ENCODE assay signal across 26 cellular contexts in genomic region chr6:112154711-112155110, GRCh38.
DNase-seq lines count a peak whose midpoint lies in the region; ATAC-seq and FAIRE-seq lines count a peak whose summit lies in the region.
"Had no signal": no experiment of that assay in that cellular context is flagged by ENCODE, and none has a peak within 500 bp of the region (broad histone marks: within the 10 kb centered on the region; RNA-seq: fewer than 3 reads in every experiment).

No MANE protein-coding gene starts in this region.

- peak overlapping the region; percentile 46 for H3K27ac Mint-ChIP-seq in activated naive CD8-positive, alpha-beta T cell
- H3K27ac Mint-ChIP-seq: endodermal cell; mesothelial cell of epicardium; natural killer cell treated with Interleukin-12 subunit alpha and Interleukin-12 subunit beta and Interleukin-15 and Interleukin-18, amount 100 ng/mL, for 72 hours; T-cell had no signal

- peaks cover 72 to 89% (median 81%) of the 10 kb centered on the region in 5 donors for H3K36me3 ChIP-seq in subcutaneous abdominal adipose tissue (ENCODE audit: control insufficient read depth in 5 of 5, insufficient read depth in 5 of 5, low read length in 5 of 5)
- H3K36me3 ChIP-seq: pancreas had no signal

- H3K9me3 ChIP-seq in subcutaneous abdominal adipose tissue (ENCODE audit: control insufficient read depth in 5 of 5, low read length in 5 of 5) = no peaks in the 10 kb centered on the region
- H3K9me3 ChIP-seq: heart left ventricle, pancreas had no signal

- peak; percentile 51 for FAIRE-seq in islet of Langerhans (lab: Jason Lieb, UNC)
- FAIRE-seq: bronchial epithelial cell, D721Med, H54, pancreas, TTC549, urothelium cell line had no signal

- H3K4me1 ChIP-seq in subcutaneous abdominal adipose tissue (ENCODE audit: control insufficient read depth in 5 of 5, insufficient read depth in 5 of 5, low read length in 5 of 5) = peaks cover 0 to 21% (median 4%) of the 10 kb centered on the region in 5 donors
- H3K4me1 ChIP-seq: pancreas had no signal

- H3K27ac ChIP-seq in subcutaneous abdominal adipose tissue (ENCODE audit: low read depth, low read length) = peak overlapping the region; percentile 64
- H3K27ac ChIP-seq: C4-2B, coronary artery, pancreas had no signal

- no peaks in the 10 kb centered on the region for H3K9me3 Mint-ChIP-seq in activated T-cell treated with anti-CD3 and anti-CD28 coated beads, Interleukin-2, amount 50 U/mL, for 4 hours
- H3K9me3 Mint-ChIP-seq in activated naive CD8-positive, alpha-beta T cell (ENCODE audit: low read depth) = no peaks in the 10 kb centered on the region
- H3K9me3 Mint-ChIP-seq: endodermal cell; mesothelial cell of epicardium; natural killer cell treated with Interleukin-12 subunit alpha and Interleukin-12 subunit beta and Interleukin-15 and Interleukin-18, amount 100 ng/mL, for 72 hours; T-cell had no signal

- no peaks in the 10 kb centered on the region for H3K36me3 Mint-ChIP-seq in activated T-cell treated with anti-CD3 and anti-CD28 coated beads, Interleukin-2, amount 50 U/mL, for 4 hours (ENCODE audit: insufficient read depth)
- no peaks in the 10 kb centered on the region for H3K36me3 Mint-ChIP-seq in activated naive CD8-positive, alpha-beta T cell
- H3K36me3 Mint-ChIP-seq: mesothelial cell of epicardium; natural killer cell treated with Interleukin-12 subunit alpha and Interleukin-12 subunit beta and Interleukin-15 and Interleukin-18, amount 100 ng/mL, for 72 hours; T-cell had no signal

- no peak for DNase-seq in activated T-cell treated with anti-CD3 and anti-CD28 coated beads, Interleukin-2, amount 50 U/mL, for 4 hours
- DNase-seq in activated T-cell treated with anti-CD3 and anti-CD28 coated beads for 4 hours = no peak
- DNase-seq in SHP77 treated with DMSO at 0.1 percent for 48 hours (lab: John Stamatoyannopoulos, UW) = no peak
- no peak for DNase-seq in activated CD4-positive, CD25-positive, alpha-beta regulatory T cell (lab: John Stamatoyannopoulos, UW)
- DNase-seq: activated CD4-positive, alpha-beta T cell treated with anti-CD3 and anti-CD28 coated beads for 4 hours; endodermal cell; heart left ventricle; NCI-H1930; NCI-H2227 treated with DMSO at 0.1 percent for 48 hours; pancreas; right cardiac atrium; SHP77; T-cell had no signal

- H3K27me3 ChIP-seq in subcutaneous abdominal adipose tissue (ENCODE audit: control insufficient read depth in 5 of 5, insufficient read depth in 4 of 5, low read length in 5 of 5) = no peaks in the 10 kb centered on the region
- H3K27me3 ChIP-seq: heart left ventricle had no signal

- H3K4me3 Mint-ChIP-seq in activated T-cell treated with anti-CD3 and anti-CD28 coated beads, Interleukin-2, amount 50 U/mL, for 4 hours = peak overlapping the region; percentile 28
- H3K4me3 Mint-ChIP-seq in activated naive CD8-positive, alpha-beta T cell = peak overlapping the region; percentile 15
- H3K4me3 Mint-ChIP-seq: endodermal cell; mesothelial cell of epicardium; natural killer cell treated with Interleukin-12 subunit alpha and Interleukin-12 subunit beta and Interleukin-15 and Interleukin-18, amount 100 ng/mL, for 72 hours; T-cell had no signal

- no peak overlapping the region for H3K9ac ChIP-seq in subcutaneous abdominal adipose tissue (ENCODE audit: low read length in 5 of 5)

- H3K4me3 ChIP-seq in subcutaneous abdominal adipose tissue (ENCODE audit: low read depth in 1 of 5, low read length in 5 of 5) = no peak overlapping the region
- H3K4me3 ChIP-seq: coronary artery, heart left ventricle, pancreas had no signal

- ATAC-seq in activated T-cell treated with anti-CD3 and anti-CD28 coated beads, Interleukin-2, amount 50 U/mL, for 4 hours = peak in 1 of 2 donors; percentile 70
- ATAC-seq in HG03342 (IDR thresholded peaks at IDR 0.05; ENCODE audit: unreplicated experiment) = no peak
- ATAC-seq: heart left ventricle; natural killer cell treated with Interleukin-12 subunit alpha and Interleukin-12 subunit beta and Interleukin-15 and Interleukin-18, amount 100 ng/mL, for 72 hours; right cardiac atrium; T-cell had no signal

- H3K27me3 Mint-ChIP-seq in activated T-cell treated with anti-CD3 and anti-CD28 coated beads, Interleukin-2, amount 50 U/mL, for 4 hours (ENCODE audit: low read depth) = peaks cover 14% of the 10 kb centered on the region
- peaks cover 4% of the 10 kb centered on the region for H3K27me3 Mint-ChIP-seq in activated naive CD8-positive, alpha-beta T cell

- H3K4me1 Mint-ChIP-seq in activated T-cell treated with anti-CD3 and anti-CD28 coated beads, Interleukin-2, amount 50 U/mL, for 4 hours (ENCODE audit: low read depth) = peaks cover 15% of the 10 kb centered on the region
- peaks cover 17% of the 10 kb centered on the region for H3K4me1 Mint-ChIP-seq in activated naive CD8-positive, alpha-beta T cell (ENCODE audit: low read depth)
